In the genomic region with DNA sequence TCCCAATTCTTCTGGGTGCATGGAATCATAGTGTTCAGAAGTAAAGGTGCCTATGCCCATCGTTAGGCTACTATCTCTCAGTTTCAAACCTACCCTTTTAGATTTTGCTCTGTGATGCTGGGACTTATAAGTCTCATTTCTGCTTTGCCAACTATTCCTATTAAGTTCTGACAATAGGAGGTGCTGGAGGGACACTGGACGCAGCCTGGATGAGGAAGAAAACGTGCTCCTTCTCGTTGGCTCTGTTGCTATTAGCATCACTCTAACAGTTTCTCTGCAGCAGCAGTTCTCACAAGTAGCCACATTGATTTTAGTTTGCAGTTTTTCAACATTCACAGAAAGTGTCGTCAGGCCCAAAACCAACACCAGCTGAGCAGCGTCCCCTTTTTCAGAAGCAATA, we compare ENCODE assay signal across 9 cellular contexts.
DNase-seq lines count a peak whose midpoint lies in the region; ATAC-seq and TF ChIP-seq lines count a peak whose summit lies in the region.
"Had no signal": no experiment of that assay in that cellular context is flagged by ENCODE, and none has a peak within 500 bp of the region (broad histone marks: within the 10 kb centered on the region; RNA-seq: fewer than 3 reads in every experiment).

No MANE protein-coding gene starts in this region.

- peaks cover 9% of the 10 kb centered on the region for H3K4me1 Mint-ChIP-seq in HFFc6 (ENCODE audit: low read depth)

- H3K27me3 Mint-ChIP-seq in HFFc6 (ENCODE audit: insufficient read depth), result no peaks in the 10 kb centered on the region

- TF ChIP-seq CTCF in HFFc6 (IDR thresholded peaks at IDR 0.05), result peak; percentile 68

- no peaks in the 10 kb centered on the region for H3K9me3 Mint-ChIP-seq in HFFc6
- H3K9me3 Mint-ChIP-seq: activated T-cell treated with anti-CD3 and anti-CD28 coated beads, Interleukin-2, amount 50 U/mL, for 4 hours had no signal

- no peaks in the 10 kb centered on the region for H3K36me3 Mint-ChIP-seq in HFFc6 (ENCODE audit: low read depth)

- ATAC-seq in HG03432 (IDR thresholded peaks at IDR 0.05; ENCODE audit: unreplicated experiment), result no peak
- ATAC-seq: activated T-cell treated with anti-CD3 and anti-CD28 coated beads, Interleukin-2, amount 50 U/mL, for 4 hours had no signal

- H3K4me3 Mint-ChIP-seq in HFFc6, result no peak overlapping the region
- H3K4me3 Mint-ChIP-seq: activated T-cell treated with anti-CD3 and anti-CD28 coated beads, Interleukin-2, amount 50 U/mL, for 4 hours had no signal

- DNase-seq in HFFc6 (peak; percentile 65), SK-N-DZ (ENCODE audit: low spot score) (peak; percentile 63), glomerular visceral epithelial cell (ENCODE audit: extremely low spot score) (peak; percentile 27), superior temporal gyrus (ENCODE audit: extremely low spot score) (peak; percentile 43), KG1 (lab: John Stamatoyannopoulos, UW) (no peak), NCI-H128 (lab: John Stamatoyannopoulos, UW; ENCODE audit: unreplicated experiment) (no peak)
- DNase-seq: activated T-cell treated with anti-CD3 and anti-CD28 coated beads, Interleukin-2, amount 50 U/mL, for 4 hours; pancreas had no signal

- peak overlapping the region; percentile 64; the same call in 1 of the 2 replicates for H3K27ac Mint-ChIP-seq in HFFc6

Comparison
In these comparisons a context has a peak if more than half of its experiments do, and no peak if none do; other contexts are left out.
1. DNase-seq: peak in HFFc6 (single experiment), SK-N-DZ (single experiment), glomerular visceral epithelial cell (single experiment) and superior temporal gyrus (single experiment); none in KG1 (single experiment) and NCI-H128 (single experiment).